ENCODE assay signal across 10 cellular contexts in genomic region chr2:230893881-230894781, GRCh38. TPM values are rescaled to one million over a fixed set of nuclear protein-coding genes. Genes with fewer than 3 reads are reported as not detected.
DNase-seq lines count a peak whose midpoint lies in the region; ATAC-seq lines count a peak whose summit lies in the region.
"Had no signal": no experiment of that assay in that cellular context is flagged by ENCODE, and none has a peak within 500 bp of the region (broad histone marks: within the 10 kb centered on the region; RNA-seq: fewer than 3 reads in every experiment).

No MANE protein-coding gene starts in this region.

- no peaks in the 10 kb centered on the region for H3K9me3 Mint-ChIP-seq in activated CD4-positive, alpha-beta T cell treated with anti-CD3 and anti-CD28 coated beads for 36 hours (ENCODE audit: low read depth)

- peaks cover 16% of the 10 kb centered on the region for H3K4me1 Mint-ChIP-seq in activated CD4-positive, alpha-beta T cell treated with anti-CD3 and anti-CD28 coated beads for 36 hours

- H3K36me3 Mint-ChIP-seq in activated CD4-positive, alpha-beta T cell treated with anti-CD3 and anti-CD28 coated beads for 36 hours (ENCODE audit: low read depth), result no peaks in the 10 kb centered on the region

- ATAC-seq in activated CD4-positive, alpha-beta T cell treated with anti-CD3 and anti-CD28 coated beads for 36 hours, result peak; percentile 68
- peak; percentile 36 for ATAC-seq in HG03442 (IDR thresholded peaks at IDR 0.05; ENCODE audit: unreplicated experiment)
- ATAC-seq in stimulated activated naive CD8-positive, alpha-beta T cell treated with anti-CD3 and anti-CD28 coated beads, Interleukin-15, Interleukin-2, amounts not matched to agents 100 U/mL and 50 U/mL, for 24 hours, result peak; percentile 51

- intact Hi-C loops in activated CD4-positive, alpha-beta T cell treated with anti-CD3 and anti-CD28 coated beads for 36 hours (cut with DNase I, micrococcal nuclease), result loop anchor here in 1 of 2 experiments (10.0 kb wide), 1 partner anchor 391 kb away; no protein-coding TSS in a partner anchor

- CTCF ChIA-PET in activated CD4-positive, alpha-beta T cell treated with anti-CD3 and anti-CD28 coated beads for 36 hours (lab: Charles Lee), result interaction anchor here (0.7 to 1.2 kb wide), 3 partner anchors 21 to 93 kb away, joined by 3 to 5 read pairs (median 3); no protein-coding TSS in a partner anchor

- peaks cover 10% of the 10 kb centered on the region for H3K27me3 Mint-ChIP-seq in activated CD4-positive, alpha-beta T cell treated with anti-CD3 and anti-CD28 coated beads for 36 hours

- H3K27ac Mint-ChIP-seq in activated CD4-positive, alpha-beta T cell treated with anti-CD3 and anti-CD28 coated beads for 36 hours, result no peak overlapping the region

- POLR2A ChIA-PET in activated CD4-positive, alpha-beta T cell treated with anti-CD3 and anti-CD28 coated beads for 36 hours (lab: Charles Lee), result interaction anchor here (0.6 kb wide), 1 partner anchor 25 kb away, joined by 4 read pairs; no protein-coding TSS in a partner anchor

- peak overlapping the region; percentile 52 for H3K27ac ChIP-seq in caudate nucleus (ENCODE audit: low read depth, low read length)
- H3K27ac ChIP-seq: breast epithelium had no signal

- no peak overlapping the region for H3K4me3 Mint-ChIP-seq in activated CD4-positive, alpha-beta T cell treated with anti-CD3 and anti-CD28 coated beads for 36 hours

- DNase-seq in activated CD4-positive, alpha-beta T cell treated with anti-CD3 and anti-CD28 coated beads for 36 hours, result no peak
- no peak for DNase-seq in activated CD4-positive, alpha-beta T cell treated with anti-CD3 and anti-CD28 coated beads for 4 hours
- DNase-seq in caudate nucleus (lab: John Stamatoyannopoulos, UW) (peak in 28 of 61 donors; percentile 22 to 77 (median 52)), NCI-H1436 (lab: John Stamatoyannopoulos, UW) (no peak), NCI-H748 (lab: John Stamatoyannopoulos, UW; ENCODE audit: unreplicated experiment) (no peak)
- DNase-seq in stimulated activated naive CD8-positive, alpha-beta T cell treated with anti-CD3 and anti-CD28 coated beads, Interleukin-15, Interleukin-2, amounts not matched to agents 100 U/mL and 50 U/mL, for 24 hours, result peak; percentile 31
- no peak for DNase-seq in activated CD4-positive, alpha-beta T cell treated with anti-CD3 and anti-CD28 coated beads, Interleukin-2, amount 50 U/mL, for 48 hours

RNA-seq across cellular contexts. Expression of gene ITM2C, which starts 29.4 kb away (rescaled TPM):
- total RNA-seq in activated CD4-positive, alpha-beta T cell treated with anti-CD3 and anti-CD28 coated beads for 36 hours, result 10 to 100 TPM; 29.6 to 32.9 TPM

RNA-seq across cellular contexts. Expression of gene GPR55, which starts 30.9 kb away (rescaled TPM):
- total RNA-seq in activated CD4-positive, alpha-beta T cell treated with anti-CD3 and anti-CD28 coated beads for 36 hours, result 1 to 10 TPM; 3.6 to 4.0 TPM
- total RNA-seq: lung microvascular endothelial cell had no signal
